In genomic region chr11:45665206-45665932, GRCh38 we compare ENCODE assay signal across 8 cellular contexts. TPM values are rescaled to one million over a fixed set of nuclear protein-coding genes. Genes with fewer than 3 reads are reported as not detected.
DNase-seq lines count a peak whose midpoint lies in the region; ATAC-seq and TF ChIP-seq lines count a peak whose summit lies in the region.

TSS of gene CHST1 (minus strand) at chr11:45665622. CDS start at chr11:45650923, 14,699 bp downstream.

- no peaks in the 10 kb centered on the region for H3K36me3 ChIP-seq in left ventricle myocardium inferior

- TF ChIP-seq CTCF in left ventricle myocardium inferior (IDR thresholded peaks at IDR 0.05; ENCODE audit: borderline replicate concordance): no peak

- no peaks in the 10 kb centered on the region for H3K9me3 ChIP-seq in left ventricle myocardium inferior (replicated peaks)

- intact Hi-C loops in left ventricle myocardium inferior (cut with micrococcal nuclease): loop anchor here (10.0 kb wide), 1 partner anchor 99 kb away; no protein-coding TSS in a partner anchor
- intact Hi-C loops in posterior cingulate gyrus (cut with DNase I): no loop called here

- ATAC-seq in GM19324 (IDR thresholded peaks at IDR 0.05; ENCODE audit: low FRiP score, unreplicated experiment) (no peak), HG02884 (IDR thresholded peaks at IDR 0.05; ENCODE audit: unreplicated experiment) (no peak)

- H3K4me1 ChIP-seq in left ventricle myocardium inferior: peaks cover 58% of the 10 kb centered on the region

- in situ Hi-C loops in Caki2 (cut with HindIII; ENCODE audit: low pct_unique_long_range_greater_than_20kb, low sequenced_read_pairs): no loop called here

- DNase-seq in Caki2 (ENCODE audit: low read depth) (peak; percentile 18), LoVo (ENCODE audit: low spot score) (peak; percentile 1), amniotic epithelial cell (ENCODE audit: low read depth) (peak; percentile 14), left ventricle myocardium inferior (peak; percentile 70), posterior cingulate gyrus (peak in 9 of 10 donors; percentile 24 to 94 (median 63)), cerebellar cortex (ENCODE audit: low spot score) (no peak)

- peaks cover 39% of the 10 kb centered on the region for H3K27me3 ChIP-seq in left ventricle myocardium inferior (ENCODE audit: low read depth)

- peak within 1 kb of the TSS; percentile 64 for H3K27ac ChIP-seq in left ventricle myocardium inferior (replicated peaks)

- H3K4me3 ChIP-seq in left ventricle myocardium inferior: peak within 1 kb of the TSS; percentile 86

RNA-seq across cellular contexts. Expression of gene CHST1, which starts in this region (rescaled TPM):
- total RNA-seq in Caki2 (2014; rRNA removed; shearing (Covaris generic); ENCODE audit: low replicate concordance): 1.5 TPM in 1 of 2 replicates, not detected in the other
- 2.9 TPM for total RNA-seq in left ventricle myocardium inferior
